ENCODE assay signal across 1 cellular context in genomic region chr19:51325161-51325979, GRCh38.
TF ChIP-seq lines count a peak whose summit lies in the region.

No MANE protein-coding gene starts in this region.

TF ChIP-seq in HepG2, 621 proteins besides CTCF, POLR2A, EP300 and RAD21:
- TF ChIP-seq MLX (CRISPR knock-in tag; IDR thresholded peaks at IDR 0.05) (no peak), KAT8 (CRISPR knock-in tag; IDR thresholded peaks at IDR 0.05) (no peak), POLR2G (IDR thresholded peaks at IDR 0.05; ENCODE audit: low read depth, low read length) (no peak), ZNF605 (CRISPR knock-in tag; IDR thresholded peaks at IDR 0.05) (no peak), CREBL2 (CRISPR knock-in tag; IDR thresholded peaks at IDR 0.05; ENCODE audit: borderline replicate concordance) (no peak), SMC3 (IDR thresholded peaks at IDR 0.05; ENCODE audit: low read length) (no peak), AHDC1 (CRISPR knock-in tag; IDR thresholded peaks at IDR 0.05; ENCODE audit: borderline replicate concordance) (no peak), AGO1 (IDR thresholded peaks at IDR 0.05; ENCODE audit: low read depth, low read length, poor library complexity, severe bottlenecking) (peak; percentile 93), NCOA5 (CRISPR knock-in tag; IDR thresholded peaks at IDR 0.05) (no peak), ZNF687 (CRISPR knock-in tag; IDR thresholded peaks at IDR 0.05) (peak; percentile 17; the same call in 1 of the 2 replicates), AGO2 (optimal IDR thresholded peaks at IDR 0.05; ENCODE audit: low read depth, low read length) (peak; percentile 34)
